ENCODE assay signal across 16 cellular contexts in the genomic region with DNA sequence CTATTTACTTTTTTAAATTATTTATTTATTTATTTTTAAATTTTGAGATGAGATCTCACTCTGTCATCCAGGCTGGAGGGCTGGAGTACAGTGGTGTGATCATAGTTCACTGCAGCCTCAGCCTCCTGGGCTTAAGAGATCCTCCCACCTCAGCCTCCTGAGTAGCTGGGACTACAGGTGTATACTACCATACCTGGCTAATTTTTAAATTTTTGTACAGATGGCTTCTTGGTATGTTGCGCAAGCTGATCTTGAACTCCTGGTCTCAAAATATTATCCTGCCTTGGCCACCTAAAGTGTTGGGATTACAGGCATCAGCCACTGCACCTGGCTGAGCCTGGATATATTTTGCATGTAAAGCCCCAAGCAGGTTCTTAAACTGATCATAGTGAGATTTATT. TPM values are rescaled to one million over a fixed set of nuclear protein-coding genes. Genes with fewer than 3 reads are reported as not detected.
DNase-seq lines count a peak whose midpoint lies in the region; ATAC-seq and TF ChIP-seq lines count a peak whose summit lies in the region.
"Had no signal": no experiment of that assay in that cellular context is flagged by ENCODE, and none has a peak within 500 bp of the region (broad histone marks: within the 10 kb centered on the region; RNA-seq: fewer than 3 reads in every experiment).

No MANE protein-coding gene starts in this region.

- no peak overlapping the region for H3K27ac ChIP-seq in BLaER1
- no peak overlapping the region for H3K27ac ChIP-seq in CD8-positive, alpha-beta T cell (ENCODE audit: low read depth, low read length)
- peak overlapping the region; percentile 73 to 84 for H3K27ac ChIP-seq in prostate gland
- H3K27ac ChIP-seq: PC-9 had no signal

- H3K9me3 ChIP-seq in BLaER1 = no peaks in the 10 kb centered on the region
- no peaks in the 10 kb centered on the region for H3K9me3 ChIP-seq in CD8-positive, alpha-beta T cell (ENCODE audit: low read length)
- H3K9me3 ChIP-seq in prostate gland = no peaks in the 10 kb centered on the region
- H3K9me3 ChIP-seq: BE2C, MG63 had no signal

- no peaks in the 10 kb centered on the region for H3K27me3 Mint-ChIP-seq in CD8-positive, alpha-beta T cell (ENCODE audit: low read depth)
- H3K27me3 Mint-ChIP-seq in central memory CD8-positive, alpha-beta T cell = no peaks in the 10 kb centered on the region
- H3K27me3 Mint-ChIP-seq in MCF 10A (ENCODE audit: insufficient read depth, unreplicated experiment) = no peaks in the 10 kb centered on the region

- TF ChIP-seq CTCF in CD8-positive, alpha-beta T cell (IDR thresholded peaks at IDR 0.05) = no peak
- TF ChIP-seq CTCF in prostate gland (IDR thresholded peaks at IDR 0.05) (no peak), MCF 10A (IDR thresholded peaks at IDR 0.05; ENCODE audit: unreplicated experiment) (no peak), lower leg skin (IDR thresholded peaks at IDR 0.05) (no peak)

- POLR2A ChIA-PET in CD8-positive, alpha-beta T cell (lab: Charles Lee) = no interaction called here
- POLR2A ChIA-PET in MCF 10A (lab: Yijun Ruan, JAX) = no interaction called here

- H3K4me1 ChIP-seq in BLaER1 = peaks cover 79% of the 10 kb centered on the region
- H3K4me1 ChIP-seq in CD8-positive, alpha-beta T cell (ENCODE audit: insufficient read depth, low read length) = peaks cover 50% of the 10 kb centered on the region
- peaks cover 16% of the 10 kb centered on the region for H3K4me1 ChIP-seq in prostate gland (replicated peaks)
- H3K4me1 ChIP-seq: BE2C had no signal

- no peak for DNase-seq in CD8-positive, alpha-beta T cell
- no peak for DNase-seq in central memory CD8-positive, alpha-beta T cell (ENCODE audit: low spot score in 2 of 2)
- DNase-seq in prostate gland (ENCODE audit: low spot score) (no peak), SK-N-DZ (ENCODE audit: low spot score) (no peak), MCF 10A (ENCODE audit: unreplicated experiment) (no peak), lower leg skin (ENCODE audit: low spot score in 2 of 2) (no peak)
- DNase-seq: BE2C, GF-D8, KBM-7, MG63, NCI-H1092 treated with DMSO at 0.1 percent for 48 hours, NCI-H1694 treated with DMSO at 0.1 percent for 48 hours, NCI-H446 treated with DMSO at 0.1 percent for 48 hours, NCI-H774, PC-9 had no signal

- intact Hi-C loops in CD8-positive, alpha-beta T cell (cut with DNase I, micrococcal nuclease) = no loop called here
- intact Hi-C loops in prostate gland (cut with DNase I) = no loop called here
- intact Hi-C loops in MCF 10A (cut with micrococcal nuclease) = no loop called here
- intact Hi-C loops in lower leg skin (cut with DNase I; ENCODE audit: low total_unique reads) = no loop called here

- TF ChIP-seq POLR2A in prostate gland (IDR thresholded peaks at IDR 0.05) (no peak), lower leg skin (IDR thresholded peaks at IDR 0.05) (no peak)

- no peak overlapping the region for H3K4me3 Mint-ChIP-seq in CD8-positive, alpha-beta T cell
- no peak overlapping the region for H3K4me3 Mint-ChIP-seq in central memory CD8-positive, alpha-beta T cell
- no peak overlapping the region for H3K4me3 Mint-ChIP-seq in MCF 10A (ENCODE audit: unreplicated experiment)

- CTCF ChIA-PET in CD8-positive, alpha-beta T cell (lab: Charles Lee) = interaction anchor here (1.1 kb wide), 1 partner anchor 11 kb away, joined by 3 read pairs; no protein-coding TSS in a partner anchor
- CTCF ChIA-PET in MCF 10A (lab: Yijun Ruan, JAX) = interaction anchor here (2.1 kb wide), 1 partner anchor 57 kb away, joined by 7 read pairs; no protein-coding TSS in a partner anchor

- BruUV-seq in MCF 10A (replicated peaks; lab: Mats Ljungman, UMichigan) = no TSS peak

- ATAC-seq in CD8-positive, alpha-beta T cell = no peak
- ATAC-seq in central memory CD8-positive, alpha-beta T cell (replicated peaks; ENCODE audit: extremely low read depth, poor library complexity, severe bottlenecking) = no peak

- no peak overlapping the region for H3K9ac ChIP-seq in BLaER1

- H3K27me3 ChIP-seq in BLaER1 = no peaks in the 10 kb centered on the region
- H3K27me3 ChIP-seq in CD8-positive, alpha-beta T cell (ENCODE audit: insufficient read depth, low read length) = no peaks in the 10 kb centered on the region
- H3K27me3 ChIP-seq in prostate gland (replicated peaks; ENCODE audit: insufficient read depth) = no peaks in the 10 kb centered on the region
- H3K27me3 ChIP-seq: BE2C, MG63 had no signal

- H3K36me3 Mint-ChIP-seq in CD8-positive, alpha-beta T cell = peaks cover 4% of the 10 kb centered on the region
- peaks cover 15% of the 10 kb centered on the region for H3K36me3 Mint-ChIP-seq in central memory CD8-positive, alpha-beta T cell (ENCODE audit: insufficient read depth)
- H3K36me3 Mint-ChIP-seq in MCF 10A (ENCODE audit: insufficient read depth, unreplicated experiment) = peaks cover 6% of the 10 kb centered on the region

- no peaks in the 10 kb centered on the region for H3K9me3 Mint-ChIP-seq in CD8-positive, alpha-beta T cell
- no peaks in the 10 kb centered on the region for H3K9me3 Mint-ChIP-seq in central memory CD8-positive, alpha-beta T cell
- H3K9me3 Mint-ChIP-seq in MCF 10A (ENCODE audit: unreplicated experiment) = no peaks in the 10 kb centered on the region

- H3K36me3 ChIP-seq in BLaER1 (peaks cover 15% of the 10 kb centered on the region; the same call in 1 of the 2 replicates), prostate gland (no peaks in the 10 kb centered on the region)
- no peaks in the 10 kb centered on the region for H3K36me3 ChIP-seq in CD8-positive, alpha-beta T cell (ENCODE audit: insufficient read depth, low read length)
- H3K36me3 ChIP-seq: BE2C, MG63 had no signal

- H3K4me3 ChIP-seq in BLaER1 = no peak overlapping the region
- H3K4me3 ChIP-seq in CD8-positive, alpha-beta T cell (ENCODE audit: low read depth, low read length) = no peak overlapping the region
- H3K4me3 ChIP-seq in prostate gland = no peak overlapping the region
- no peak overlapping the region for H3K4me3 ChIP-seq in lower leg skin (ENCODE audit: low read depth, poor library complexity, severe bottlenecking)
- H3K4me3 ChIP-seq: MG63, PC-9 had no signal

- H3K4me2 ChIP-seq in BLaER1 = peak overlapping the region; percentile 92
- H3K4me2 ChIP-seq: PC-9 had no signal

- H3K4me1 Mint-ChIP-seq in CD8-positive, alpha-beta T cell (ENCODE audit: low read depth) = peaks cover 66% of the 10 kb centered on the region
- H3K4me1 Mint-ChIP-seq in central memory CD8-positive, alpha-beta T cell = peaks cover 81% of the 10 kb centered on the region
- H3K4me1 Mint-ChIP-seq in MCF 10A (ENCODE audit: insufficient read depth, unreplicated experiment) = peaks cover 18% of the 10 kb centered on the region

- H4K20me1 ChIP-seq in BLaER1 = peaks cover 65% of the 10 kb centered on the region

- H3K27ac Mint-ChIP-seq in CD8-positive, alpha-beta T cell = peak overlapping the region; percentile 25
- H3K27ac Mint-ChIP-seq in central memory CD8-positive, alpha-beta T cell (ENCODE audit: low read depth) = peak overlapping the region; percentile 11
- H3K27ac Mint-ChIP-seq in MCF 10A (ENCODE audit: low read depth, unreplicated experiment) = no peak overlapping the region

- WGBS in prostate gland = 100% methylated on average over 1 of the region's 1 CpG
- WGBS in lower leg skin, 2 donors = 100% methylated on average over 1 of the region's 1 CpG

RNA-seq across cellular contexts. Expression of gene CHST12, which starts 7.6 kb away (rescaled TPM):
- total RNA-seq in CD8-positive, alpha-beta T cell = 10 to 100 TPM; 10.3 to 11.7 TPM
- total RNA-seq in prostate gland (10 to 100 TPM; 22.4 to 36.1 TPM), MCF 10A (2022) (9.8 and 9.9 TPM in 2 replicates), lower leg skin (10 to 100 TPM; 23.7 to 34.3 (median 26.8) TPM)
- polyA plus RNA-seq in SK-N-DZ (2014; cell fraction: cytosol; rRNA removed) = 13.0 and 14.0 TPM in 2 replicates
- polyA plus RNA-seq in SK-N-DZ (2014; cell fraction: nucleus; rRNA removed) = 14.4 and 15.7 TPM in 2 replicates

RNA-seq across cellular contexts. Expression of gene EIF3B, which starts 56.4 kb away (rescaled TPM):
- 100 to 1,000 TPM; 234 to 239 TPM for total RNA-seq in CD8-positive, alpha-beta T cell
- total RNA-seq in prostate gland (100 to 1,000 TPM; 141 to 220 TPM), MCF 10A (2022) (258 and 290 TPM in 2 replicates), lower leg skin (100 to 1,000 TPM; 121 to 165 (median 150) TPM)
- polyA plus RNA-seq in SK-N-DZ (2014; cell fraction: cytosol; rRNA removed) = 251 and 260 TPM in 2 replicates
- polyA plus RNA-seq in SK-N-DZ (2014; cell fraction: nucleus; rRNA removed) = 404 TPM in 2 replicates

Comparison
In these comparisons a context has a peak if more than half of its experiments do, and no peak if none do; other contexts are left out.
1. H3K27ac ChIP-seq: peak in prostate gland (2 of 2); none in BLaER1 (single experiment) and CD8-positive, alpha-beta T cell (single experiment).